23 cellular contexts compared by ENCODE assay signal in genomic region chr2:118569876-118570535, GRCh38.
DNase-seq lines count a peak whose midpoint lies in the region; TF ChIP-seq lines count a peak whose summit lies in the region.
"Had no signal": no experiment of that assay in that cellular context is flagged by ENCODE, and none has a peak within 500 bp of the region (broad histone marks: within the 10 kb centered on the region; RNA-seq: fewer than 3 reads in every experiment).

No MANE protein-coding gene starts in this region.

- H4K20me1 ChIP-seq in PC-9 (ENCODE audit: insufficient read depth), result no peaks in the 10 kb centered on the region

- H3F3A ChIP-seq in PC-9 (ENCODE audit: insufficient read depth, low read depth), result no peaks in the 10 kb centered on the region

- H3K79me2 ChIP-seq in PC-9 (ENCODE audit: low read depth), result no peaks in the 10 kb centered on the region

- intact Hi-C loops in PC-9 (cut with micrococcal nuclease; ENCODE audit: unreplicated experiment), result no loop called here

- no peaks in the 10 kb centered on the region for H3K9me3 ChIP-seq in PC-9 (ENCODE audit: insufficient read depth, low read depth)
- H3K9me3 ChIP-seq: SJCRH30 had no signal

- BruUV-seq in PC-9 (replicated peaks; lab: Mats Ljungman, UMichigan), result no TSS peak

- H3K36me3 Mint-ChIP-seq in T-helper 2 cell treated with Interferon-gamma antibody and Interleukin-4, amounts not matched to agents 5 μg/mL and 100 μg/mL, for 36 hours (ENCODE audit: low read depth), result no peaks in the 10 kb centered on the region

- no peak for TF ChIP-seq CTCF in fibroblast of mammary gland (conservative IDR thresholded peaks at IDR 0.05; ENCODE audit: control insufficient read depth, insufficient read depth, low read depth, low read length)
- TF ChIP-seq CTCF in PC-9 (conservative IDR thresholded peaks at IDR 0.05), result no peak
- no peak for TF ChIP-seq CTCF in coronary artery (IDR thresholded peaks at IDR 0.05)

- H3K4me1 ChIP-seq in PC-9 (replicated peaks; ENCODE audit: insufficient read depth), result no peaks in the 10 kb centered on the region
- H3K4me1 ChIP-seq: SJCRH30 had no signal

- POLR2A ChIA-PET in PC-9 (lab: Charles Lee; ENCODE audit: unreplicated experiment), result no interaction called here

- CTCF ChIA-PET in PC-9 (lab: Charles Lee), result no interaction called here

- no peak overlapping the region for H2AFZ ChIP-seq in PC-9
- H2AFZ ChIP-seq: GM23338 had no signal

- no peak overlapping the region for H3K4me2 ChIP-seq in PC-9
- H3K4me2 ChIP-seq: GM23338 had no signal

- H3K27ac ChIP-seq in PC-9, result no peak overlapping the region
- no peak overlapping the region for H3K27ac ChIP-seq in coronary artery
- H3K27ac ChIP-seq: 22Rv1, C4-2B, SJCRH30 had no signal

- H3K27me3 ChIP-seq in PC-9 (ENCODE audit: insufficient read depth, low read depth), result peaks cover 54% of the 10 kb centered on the region

- DNase-seq in AG08395 (ENCODE audit: low spot score) (peak; percentile 66), GM04503 (ENCODE audit: low read depth) (peak; percentile 65), fibroblast of mammary gland (ENCODE audit: low read depth) (peak; percentile 4), pons (ENCODE audit: low spot score) (peak; percentile 8), PC-9 (no peak), coronary artery (ENCODE audit: low spot score) (no peak)
- DNase-seq in activated CD4-positive, alpha-beta T cell treated with anti-CD3 and anti-CD28 coated beads, Interleukin-2, amount 50 U/mL, for 4 hours, result no peak
- DNase-seq in T-helper 2 cell treated with Interferon-gamma antibody and Interleukin-4, amounts not matched to agents 5 μg/mL and 100 μg/mL, for 36 hours (ENCODE audit: low spot score), result no peak
- DNase-seq: ACHN, Calu3, H9, KBM-7, NCI-H2029, NCI-H446, NCI-H524 treated with DMSO at 0.1 percent for 48 hours, NCI-H774, PC-3, SJCRH30 had no signal

- H3K9me3 Mint-ChIP-seq in T-helper 2 cell treated with Interferon-gamma antibody and Interleukin-4, amounts not matched to agents 5 μg/mL and 100 μg/mL, for 36 hours, result no peaks in the 10 kb centered on the region
- H3K9me3 Mint-ChIP-seq: GM23338, H9 had no signal

- 0 out of 2 replicates have a peak, but pooled peaks cover 3% of the 10 kb centered on the region for H3K9me2 ChIP-seq in PC-9 (ENCODE audit: insufficient read depth)

- H3K27ac Mint-ChIP-seq in T-helper 2 cell treated with Interferon-gamma antibody and Interleukin-4, amounts not matched to agents 5 μg/mL and 100 μg/mL, for 36 hours, result no peak overlapping the region
- H3K27ac Mint-ChIP-seq: B cell, GM23338 had no signal

- no peak overlapping the region for H3K4me3 Mint-ChIP-seq in T-helper 2 cell treated with Interferon-gamma antibody and Interleukin-4, amounts not matched to agents 5 μg/mL and 100 μg/mL, for 36 hours
- H3K4me3 Mint-ChIP-seq: B cell, GM23338, H9 had no signal

- no peaks in the 10 kb centered on the region for H3K27me3 Mint-ChIP-seq in T-helper 2 cell treated with Interferon-gamma antibody and Interleukin-4, amounts not matched to agents 5 μg/mL and 100 μg/mL, for 36 hours (ENCODE audit: low read depth)

- H3K4me1 Mint-ChIP-seq in T-helper 2 cell treated with Interferon-gamma antibody and Interleukin-4, amounts not matched to agents 5 μg/mL and 100 μg/mL, for 36 hours (ENCODE audit: low read depth), result no peaks in the 10 kb centered on the region
- H3K4me1 Mint-ChIP-seq: B cell had no signal

- H3K4me3 ChIP-seq in fibroblast of mammary gland (ENCODE audit: control insufficient read depth, low read depth, low read length) (no peak overlapping the region), PC-9 (no peak overlapping the region), coronary artery (no peak overlapping the region)
- H3K4me3 ChIP-seq: GM12878, GM23338, SJCRH30 had no signal

- H3K36me3 ChIP-seq in PC-9 (ENCODE audit: low read depth), result no peaks in the 10 kb centered on the region
- H3K36me3 ChIP-seq: SJCRH30 had no signal

Comparison
In these comparisons a context has a peak if more than half of its experiments do, and no peak if none do; other contexts are left out.
1. DNase-seq: peak in AG08395 (single experiment), GM04503 (single experiment), fibroblast of mammary gland (single experiment) and pons (single experiment); none in activated CD4-positive, alpha-beta T cell treated with anti-CD3 and anti-CD28 coated beads, Interleukin-2, amount 50 U/mL, for 4 hours (0 of 2), PC-9 (0 of 2), T-helper 2 cell treated with Interferon-gamma antibody and Interleukin-4, amounts not matched to agents 5 μg/mL and 100 μg/mL, for 36 hours (single experiment) and coronary artery (single experiment).